ENCODE assay signal across 28 cellular contexts in the genomic region with DNA sequence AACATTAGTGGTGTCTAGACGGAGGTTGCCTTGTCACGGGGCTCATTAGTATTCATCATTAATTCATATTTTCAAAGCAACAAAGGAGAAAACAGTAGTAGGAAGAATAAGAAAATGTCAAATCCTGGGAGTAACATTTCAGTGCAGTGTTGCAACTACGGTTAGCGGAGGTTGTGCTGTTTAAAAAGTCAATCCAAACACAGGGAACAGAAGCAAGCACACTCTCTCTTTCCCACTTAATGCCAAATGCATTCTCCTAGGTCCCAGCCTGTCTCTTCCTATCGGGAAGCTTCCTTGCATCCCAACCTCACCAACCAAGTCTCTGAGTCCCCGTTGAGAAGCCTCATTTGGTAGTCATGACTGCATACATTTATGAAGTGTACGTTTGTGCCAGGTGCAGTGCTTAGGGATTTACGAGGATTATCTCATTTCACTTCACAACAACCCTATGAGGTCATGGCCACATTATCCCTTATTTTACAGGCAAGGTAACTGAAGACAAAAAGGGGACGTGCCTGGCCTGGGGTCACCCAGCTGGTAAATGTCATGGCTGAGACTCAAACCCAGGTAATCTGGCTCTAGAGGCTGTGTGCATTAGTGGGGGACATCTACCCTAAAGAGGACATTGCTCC.
"Had no signal": no experiment of that assay in that cellular context is flagged by ENCODE, and none has a peak within 500 bp of the region (broad histone marks: within the 10 kb centered on the region; RNA-seq: fewer than 3 reads in every experiment).

No MANE protein-coding gene starts in this region.

- H3K4me3 Mint-ChIP-seq: activated CD4-positive, alpha-beta T cell treated with anti-CD3 and anti-CD28 coated beads, Interleukin-2, amount 10 ng/mL, durations not matched to agents 24 days and 14 days; activated CD8-positive, alpha-beta T cell treated with anti-CD3 and anti-CD28 coated beads for 36 hours; activated naive CD8-positive, alpha-beta T cell treated with anti-CD3 and anti-CD28 coated beads for 36 hours; activated T-cell treated with anti-CD3 and anti-CD28 coated beads, Interleukin-2, amount 50 U/mL, for 72 hours; activated T-helper 17 cell treated with anti-CD3 and anti-CD28 coated beads, Interleukin-2, amount 50 U/mL, for 72 hours; central memory CD8-positive, alpha-beta T cell had no signal

- H3K9ac ChIP-seq: KMS-11 had no signal

- H3K36me3 ChIP-seq: cardiac muscle cell, SJCRH30 had no signal

- H3K9me3 ChIP-seq: SJCRH30 had no signal

- DNase-seq: activated CD4-positive, alpha-beta T cell treated with anti-CD3 and anti-CD28 coated beads, Interleukin-2, amount 10 ng/mL, durations not matched to agents 24 days and 14 days; activated CD4-positive, alpha-beta T cell treated with anti-CD3 and anti-CD28 coated beads, Interleukin-2, amount 50 U/mL, for 4 hours; activated CD8-positive, alpha-beta T cell treated with anti-CD3 and anti-CD28 coated beads for 36 hours; activated effector memory CD4-positive, alpha-beta T cell treated with anti-CD3 and anti-CD28 coated beads, Interleukin-2, amount 50 U/mL, for 16 hours; activated naive CD4-positive, alpha-beta T cell; activated naive CD4-positive, alpha-beta T cell treated with anti-CD3 and anti-CD28 coated beads, Interleukin-2, amount 50 U/mL, for 16 hours; activated naive CD8-positive, alpha-beta T cell treated with anti-CD3 and anti-CD28 coated beads for 36 hours; activated T-cell treated with anti-CD3 and anti-CD28 coated beads, Interleukin-2, amount 50 U/mL, for 1 hour; activated T-cell treated with anti-CD3 and anti-CD28 coated beads, Interleukin-2, amount 50 U/mL, for 72 hours; amniotic stem cell; aorta; MM.1S; MV-4-11; NCI-H1436 treated with DMSO at 0.1 percent for 48 hours; NCI-H1694 treated with DMSO at 0.1 percent for 48 hours; NCI-H2029; NCI-H2171 treated with DMSO at 0.1 percent for 48 hours; NCI-H226; NCI-H446 treated with DMSO at 0.1 percent for 48 hours; NCI-H69; SHP77; SJCRH30; T1000 had no signal

- H3K27me3 Mint-ChIP-seq: activated CD4-positive, alpha-beta T cell treated with anti-CD3 and anti-CD28 coated beads, Interleukin-2, amount 10 ng/mL, durations not matched to agents 24 days and 14 days; central memory CD8-positive, alpha-beta T cell had no signal

- H3K4me3 ChIP-seq: cardiac muscle cell, SJCRH30, SK-N-MC had no signal

- H3K27ac Mint-ChIP-seq: activated CD4-positive, alpha-beta T cell treated with anti-CD3 and anti-CD28 coated beads, Interleukin-2, amount 10 ng/mL, durations not matched to agents 24 days and 14 days; activated CD8-positive, alpha-beta T cell treated with anti-CD3 and anti-CD28 coated beads for 36 hours; activated naive CD8-positive, alpha-beta T cell treated with anti-CD3 and anti-CD28 coated beads for 36 hours; activated T-cell treated with anti-CD3 and anti-CD28 coated beads, Interleukin-2, amount 50 U/mL, for 72 hours; activated T-helper 17 cell treated with anti-CD3 and anti-CD28 coated beads, Interleukin-2, amount 50 U/mL, for 72 hours had no signal

- H3K27me3 ChIP-seq: cardiac muscle cell had no signal

- H3K4me2 ChIP-seq: KMS-11 had no signal

- H3K36me3 Mint-ChIP-seq: activated naive CD8-positive, alpha-beta T cell treated with anti-CD3 and anti-CD28 coated beads for 36 hours had no signal

- H3K4me1 Mint-ChIP-seq: activated CD4-positive, alpha-beta T cell treated with anti-CD3 and anti-CD28 coated beads, Interleukin-2, amount 10 ng/mL, durations not matched to agents 24 days and 14 days; activated naive CD8-positive, alpha-beta T cell treated with anti-CD3 and anti-CD28 coated beads for 36 hours; activated T-helper 17 cell treated with anti-CD3 and anti-CD28 coated beads, Interleukin-2, amount 50 U/mL, for 72 hours; central memory CD8-positive, alpha-beta T cell had no signal

- H3K27ac ChIP-seq: cardiac muscle cell, KMS-11, SJCRH30, SK-N-MC had no signal
